ENCODE assay signal across 1 cellular context in the genomic region with DNA sequence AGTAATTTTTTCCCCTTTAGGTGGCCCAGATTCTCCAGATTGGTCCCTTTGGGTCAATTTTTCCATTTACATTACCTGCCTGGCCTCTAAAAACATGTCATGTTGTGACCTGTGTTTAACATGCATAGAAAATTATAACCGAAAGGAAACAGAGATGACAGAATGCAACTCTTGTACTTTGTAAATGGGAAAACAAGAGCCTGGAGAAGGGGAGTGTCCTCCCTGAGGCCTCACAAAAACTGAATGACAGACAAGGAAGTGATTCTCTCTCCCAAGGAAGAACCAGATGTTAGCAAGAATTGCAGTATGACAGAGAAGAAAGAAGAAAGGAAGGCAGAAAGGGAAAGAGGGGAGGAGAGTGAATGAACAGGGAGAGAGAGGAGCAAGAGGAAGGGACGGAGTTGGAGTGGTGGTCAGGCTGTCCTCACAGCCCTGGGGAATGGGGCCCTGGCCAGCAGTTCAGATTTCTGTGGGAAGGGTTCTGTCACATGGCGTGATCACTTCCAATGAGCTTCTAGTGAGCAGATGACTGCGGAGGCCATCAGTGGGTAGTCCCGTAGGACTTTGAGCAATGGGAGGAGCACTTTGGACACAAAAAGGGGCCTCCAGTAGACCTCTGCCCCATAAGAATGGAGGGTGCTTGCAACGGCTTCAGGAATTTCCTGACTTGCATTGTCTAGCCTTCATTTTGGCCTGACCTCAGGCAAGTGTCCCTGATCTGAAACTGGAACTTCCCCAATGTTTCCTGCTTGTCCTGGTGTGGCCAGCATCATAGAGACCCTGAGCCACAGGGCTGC.
TF ChIP-seq lines count a peak whose summit lies in the region.

No MANE protein-coding gene starts in this region.

TF ChIP-seq in HepG2, 621 proteins besides CTCF, POLR2A, EP300 and RAD21 (continued from another document and continues in another):
- TF ChIP-seq, protein P1, sequence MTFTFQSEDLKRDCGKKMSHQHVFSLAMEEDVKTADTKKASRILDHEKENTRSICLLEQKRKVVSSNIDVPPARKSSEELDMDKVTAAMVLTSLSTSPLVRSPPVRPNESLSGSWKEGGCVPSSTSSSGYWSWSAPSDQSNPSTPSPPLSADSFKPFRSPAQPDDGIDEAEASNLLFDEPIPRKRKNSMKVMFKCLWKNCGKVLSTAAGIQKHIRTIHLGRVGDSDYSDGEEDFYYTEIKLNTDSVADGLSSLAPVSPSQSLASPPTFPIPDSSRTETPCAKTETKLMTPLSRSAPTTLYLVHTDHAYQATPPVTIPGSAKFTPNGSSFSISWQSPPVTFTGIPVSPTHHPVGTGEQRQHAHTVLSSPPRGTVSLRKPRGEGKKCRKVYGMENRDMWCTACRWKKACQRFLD (CRISPR knock-in tag; IDR thresholded peaks at IDR 0.05; ENCODE audit: borderline replicate concordance) = no peak
- TF ChIP-seq CBX2 (IDR thresholded peaks at IDR 0.05; ENCODE audit: low read depth, low read length) (no peak), CBX2 (CRISPR knock-in tag; IDR thresholded peaks at IDR 0.05; ENCODE audit: low read depth) (no peak), ZNF629 (CRISPR knock-in tag; conservative IDR thresholded peaks at IDR 0.05) (peak; percentile 22; the same call in 1 of the 2 replicates), ZNF263 (CRISPR knock-in tag; IDR thresholded peaks at IDR 0.05) (peak; percentile 80; the same call in 1 of the 2 replicates), ZBTB7B (CRISPR knock-in tag; IDR thresholded peaks at IDR 0.05) (peak; percentile 68; the same call in 1 of the 2 replicates), ZSCAN22 (CRISPR knock-in tag; IDR thresholded peaks at IDR 0.05) (no peak), ZNF230 (CRISPR knock-in tag; IDR thresholded peaks at IDR 0.05) (no peak), TARDBP (CRISPR knock-in tag; IDR thresholded peaks at IDR 0.05) (peak; percentile 31; the same call in 1 of the 2 replicates), DMAP1 (CRISPR knock-in tag; IDR thresholded peaks at IDR 0.05) (peak; percentile 52; the same call in 1 of the 2 replicates), NCOA1 (CRISPR knock-in tag; IDR thresholded peaks at IDR 0.05) (0 out of 2 replicates have a peak, but pooled peaks have one; percentile 55), NR2C2 (CRISPR knock-in tag; IDR thresholded peaks at IDR 0.05; ENCODE audit: borderline replicate concordance) (0 out of 2 replicates have a peak, but pooled peaks have one; percentile 22), SNAPC2 (CRISPR knock-in tag; IDR thresholded peaks at IDR 0.05) (0 out of 2 replicates have a peak, but pooled peaks have one; percentile 45), SPEN (CRISPR knock-in tag; IDR thresholded peaks at IDR 0.05; ENCODE audit: low read depth) (peak; percentile 90; the same call in 1 of the 2 replicates), RAD51 (IDR thresholded peaks at IDR 0.05; ENCODE audit: borderline replicate concordance) (peak; percentile 64), ZNF296 (CRISPR knock-in tag; conservative IDR thresholded peaks at IDR 0.05) (peak; percentile 34; the same call in 1 of the 2 replicates), POLR2AphosphoS5 (IDR thresholded peaks at IDR 0.05; ENCODE audit: low read depth, low read length) (peak; percentile 90), ISX (CRISPR knock-in tag; conservative IDR thresholded peaks at IDR 0.05) (no peak), HNF4A (CRISPR knock-in tag; IDR thresholded peaks at IDR 0.05) (peak; percentile 93), RFXAP (CRISPR knock-in tag; IDR thresholded peaks at IDR 0.05; ENCODE audit: borderline replicate concordance) (peak; percentile 66; the same call in 1 of the 2 replicates), ZNF331 (CRISPR knock-in tag; IDR thresholded peaks at IDR 0.05) (peak; percentile 45; the same call in 1 of the 2 replicates), GPN1 (CRISPR knock-in tag; IDR thresholded peaks at IDR 0.05; ENCODE audit: borderline replicate concordance) (no peak), HNRNPUL1 (IDR thresholded peaks at IDR 0.05; ENCODE audit: low read depth, low read length) (no peak)
- TF ChIP-seq, protein P2, sequence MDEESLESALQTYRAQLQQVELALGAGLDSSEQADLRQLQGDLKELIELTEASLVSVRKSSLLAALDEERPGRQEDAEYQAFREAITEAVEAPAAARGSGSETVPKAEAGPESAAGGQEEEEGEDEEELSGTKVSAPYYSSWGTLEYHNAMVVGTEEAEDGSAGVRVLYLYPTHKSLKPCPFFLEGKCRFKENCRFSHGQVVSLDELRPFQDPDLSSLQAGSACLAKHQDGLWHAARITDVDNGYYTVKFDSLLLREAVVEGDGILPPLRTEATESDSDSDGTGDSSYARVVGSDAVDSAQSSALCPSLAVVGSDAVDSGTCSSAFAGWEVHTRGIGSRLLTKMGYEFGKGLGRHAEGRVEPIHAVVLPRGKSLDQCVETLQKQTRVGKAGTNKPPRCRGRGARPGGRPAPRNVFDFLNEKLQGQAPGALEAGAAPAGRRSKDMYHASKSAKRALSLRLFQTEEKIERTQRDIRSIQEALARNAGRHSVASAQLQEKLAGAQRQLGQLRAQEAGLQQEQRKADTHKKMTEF (CRISPR knock-in tag; IDR thresholded peaks at IDR 0.05) = 0 out of 2 replicates have a peak, but pooled peaks have one; percentile 24
- TF ChIP-seq, protein P3, sequence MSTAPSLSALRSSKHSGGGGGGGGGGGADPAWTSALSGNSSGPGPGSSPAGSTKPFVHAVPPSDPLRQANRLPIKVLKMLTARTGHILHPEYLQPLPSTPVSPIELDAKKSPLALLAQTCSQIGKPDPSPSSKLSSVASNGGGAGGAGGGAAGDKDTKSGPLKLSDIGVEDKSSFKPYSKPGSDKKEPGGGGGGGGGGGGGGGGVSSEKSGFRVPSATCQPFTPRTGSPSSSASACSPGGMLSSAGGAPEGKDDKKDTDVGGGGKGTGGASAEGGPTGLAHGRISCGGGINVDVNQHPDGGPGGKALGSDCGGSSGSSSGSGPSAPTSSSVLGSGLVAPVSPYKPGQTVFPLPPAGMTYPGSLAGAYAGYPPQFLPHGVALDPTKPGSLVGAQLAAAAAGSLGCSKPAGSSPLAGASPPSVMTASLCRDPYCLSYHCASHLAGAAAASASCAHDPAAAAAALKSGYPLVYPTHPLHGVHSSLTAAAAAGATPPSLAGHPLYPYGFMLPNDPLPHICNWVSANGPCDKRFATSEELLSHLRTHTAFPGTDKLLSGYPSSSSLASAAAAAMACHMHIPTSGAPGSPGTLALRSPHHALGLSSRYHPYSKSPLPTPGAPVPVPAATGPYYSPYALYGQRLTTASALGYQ (CRISPR knock-in tag; IDR thresholded peaks at IDR 0.05) = peak; percentile 72; the same call in 1 of the 2 replicates
- TF ChIP-seq, protein P4, sequence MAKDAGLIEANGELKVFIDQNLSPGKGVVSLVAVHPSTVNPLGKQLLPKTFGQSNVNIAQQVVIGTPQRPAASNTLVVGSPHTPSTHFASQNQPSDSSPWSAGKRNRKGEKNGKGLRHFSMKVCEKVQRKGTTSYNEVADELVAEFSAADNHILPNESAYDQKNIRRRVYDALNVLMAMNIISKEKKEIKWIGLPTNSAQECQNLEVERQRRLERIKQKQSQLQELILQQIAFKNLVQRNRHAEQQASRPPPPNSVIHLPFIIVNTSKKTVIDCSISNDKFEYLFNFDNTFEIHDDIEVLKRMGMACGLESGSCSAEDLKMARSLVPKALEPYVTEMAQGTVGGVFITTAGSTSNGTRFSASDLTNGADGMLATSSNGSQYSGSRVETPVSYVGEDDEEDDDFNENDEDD (CRISPR knock-in tag; IDR thresholded peaks at IDR 0.05; ENCODE audit: borderline replicate concordance) = peak; percentile 67; the same call in 1 of the 2 replicates
- TF ChIP-seq, protein P5, sequence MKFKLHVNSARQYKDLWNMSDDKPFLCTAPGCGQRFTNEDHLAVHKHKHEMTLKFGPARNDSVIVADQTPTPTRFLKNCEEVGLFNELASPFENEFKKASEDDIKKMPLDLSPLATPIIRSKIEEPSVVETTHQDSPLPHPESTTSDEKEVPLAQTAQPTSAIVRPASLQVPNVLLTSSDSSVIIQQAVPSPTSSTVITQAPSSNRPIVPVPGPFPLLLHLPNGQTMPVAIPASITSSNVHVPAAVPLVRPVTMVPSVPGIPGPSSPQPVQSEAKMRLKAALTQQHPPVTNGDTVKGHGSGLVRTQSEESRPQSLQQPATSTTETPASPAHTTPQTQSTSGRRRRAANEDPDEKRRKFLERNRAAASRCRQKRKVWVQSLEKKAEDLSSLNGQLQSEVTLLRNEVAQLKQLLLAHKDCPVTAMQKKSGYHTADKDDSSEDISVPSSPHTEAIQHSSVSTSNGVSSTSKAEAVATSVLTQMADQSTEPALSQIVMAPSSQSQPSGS (CRISPR knock-in tag; IDR thresholded peaks at IDR 0.05) = peak; percentile 55; the same call in 1 of the 2 replicates
- TF ChIP-seq, protein P6, sequence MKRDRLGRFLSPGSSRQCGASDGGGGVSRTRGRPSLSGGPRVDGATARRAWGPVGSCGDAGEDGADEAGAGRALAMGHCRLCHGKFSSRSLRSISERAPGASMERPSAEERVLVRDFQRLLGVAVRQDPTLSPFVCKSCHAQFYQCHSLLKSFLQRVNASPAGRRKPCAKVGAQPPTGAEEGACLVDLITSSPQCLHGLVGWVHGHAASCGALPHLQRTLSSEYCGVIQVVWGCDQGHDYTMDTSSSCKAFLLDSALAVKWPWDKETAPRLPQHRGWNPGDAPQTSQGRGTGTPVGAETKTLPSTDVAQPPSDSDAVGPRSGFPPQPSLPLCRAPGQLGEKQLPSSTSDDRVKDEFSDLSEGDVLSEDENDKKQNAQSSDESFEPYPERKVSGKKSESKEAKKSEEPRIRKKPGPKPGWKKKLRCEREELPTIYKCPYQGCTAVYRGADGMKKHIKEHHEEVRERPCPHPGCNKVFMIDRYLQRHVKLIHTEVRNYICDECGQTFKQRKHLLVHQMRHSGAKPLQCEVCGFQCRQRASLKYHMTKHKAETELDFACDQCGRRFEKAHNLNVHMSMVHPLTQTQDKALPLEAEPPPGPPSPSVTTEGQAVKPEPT (CRISPR knock-in tag; IDR thresholded peaks at IDR 0.05; ENCODE audit: low read depth) = no peak
- TF ChIP-seq, protein P7, sequence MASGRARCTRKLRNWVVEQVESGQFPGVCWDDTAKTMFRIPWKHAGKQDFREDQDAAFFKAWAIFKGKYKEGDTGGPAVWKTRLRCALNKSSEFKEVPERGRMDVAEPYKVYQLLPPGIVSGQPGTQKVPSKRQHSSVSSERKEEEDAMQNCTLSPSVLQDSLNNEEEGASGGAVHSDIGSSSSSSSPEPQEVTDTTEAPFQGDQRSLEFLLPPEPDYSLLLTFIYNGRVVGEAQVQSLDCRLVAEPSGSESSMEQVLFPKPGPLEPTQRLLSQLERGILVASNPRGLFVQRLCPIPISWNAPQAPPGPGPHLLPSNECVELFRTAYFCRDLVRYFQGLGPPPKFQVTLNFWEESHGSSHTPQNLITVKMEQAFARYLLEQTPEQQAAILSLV (CRISPR knock-in tag; IDR thresholded peaks at IDR 0.05; ENCODE audit: borderline replicate concordance) = 0 out of 2 replicates have a peak, but pooled peaks have one; percentile 56
- TF ChIP-seq, protein P8, sequence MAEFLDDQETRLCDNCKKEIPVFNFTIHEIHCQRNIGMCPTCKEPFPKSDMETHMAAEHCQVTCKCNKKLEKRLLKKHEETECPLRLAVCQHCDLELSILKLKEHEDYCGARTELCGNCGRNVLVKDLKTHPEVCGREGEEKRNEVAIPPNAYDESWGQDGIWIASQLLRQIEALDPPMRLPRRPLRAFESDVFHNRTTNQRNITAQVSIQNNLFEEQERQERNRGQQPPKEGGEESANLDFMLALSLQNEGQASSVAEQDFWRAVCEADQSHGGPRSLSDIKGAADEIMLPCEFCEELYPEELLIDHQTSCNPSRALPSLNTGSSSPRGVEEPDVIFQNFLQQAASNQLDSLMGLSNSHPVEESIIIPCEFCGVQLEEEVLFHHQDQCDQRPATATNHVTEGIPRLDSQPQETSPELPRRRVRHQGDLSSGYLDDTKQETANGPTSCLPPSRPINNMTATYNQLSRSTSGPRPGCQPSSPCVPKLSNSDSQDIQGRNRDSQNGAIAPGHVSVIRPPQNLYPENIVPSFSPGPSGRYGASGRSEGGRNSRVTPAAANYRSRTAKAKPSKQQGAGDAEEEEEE (CRISPR knock-in tag; IDR thresholded peaks at IDR 0.05; ENCODE audit: borderline replicate concordance) = no peak
- TF ChIP-seq, protein P9, sequence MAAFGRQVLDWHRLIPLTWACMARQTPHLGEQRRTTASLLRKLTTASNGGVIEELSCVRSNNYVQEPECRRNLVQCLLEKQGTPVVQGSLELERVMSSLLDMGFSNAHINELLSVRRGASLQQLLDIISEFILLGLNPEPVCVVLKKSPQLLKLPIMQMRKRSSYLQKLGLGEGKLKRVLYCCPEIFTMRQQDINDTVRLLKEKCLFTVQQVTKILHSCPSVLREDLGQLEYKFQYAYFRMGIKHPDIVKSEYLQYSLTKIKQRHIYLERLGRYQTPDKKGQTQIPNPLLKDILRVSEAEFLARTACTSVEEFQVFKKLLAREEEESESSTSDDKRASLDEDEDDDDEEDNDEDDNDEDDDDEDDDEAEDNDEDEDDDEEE (CRISPR knock-in tag; IDR thresholded peaks at IDR 0.05) = 0 out of 2 replicates have a peak, but pooled peaks have one; percentile 70
- TF ChIP-seq, protein P10, sequence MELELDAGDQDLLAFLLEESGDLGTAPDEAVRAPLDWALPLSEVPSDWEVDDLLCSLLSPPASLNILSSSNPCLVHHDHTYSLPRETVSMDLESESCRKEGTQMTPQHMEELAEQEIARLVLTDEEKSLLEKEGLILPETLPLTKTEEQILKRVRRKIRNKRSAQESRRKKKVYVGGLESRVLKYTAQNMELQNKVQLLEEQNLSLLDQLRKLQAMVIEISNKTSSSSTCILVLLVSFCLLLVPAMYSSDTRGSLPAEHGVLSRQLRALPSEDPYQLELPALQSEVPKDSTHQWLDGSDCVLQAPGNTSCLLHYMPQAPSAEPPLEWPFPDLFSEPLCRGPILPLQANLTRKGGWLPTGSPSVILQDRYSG (CRISPR knock-in tag; IDR thresholded peaks at IDR 0.05) = 0 out of 2 replicates have a peak, but pooled peaks have one; percentile 38
- TF ChIP-seq, protein P11, sequence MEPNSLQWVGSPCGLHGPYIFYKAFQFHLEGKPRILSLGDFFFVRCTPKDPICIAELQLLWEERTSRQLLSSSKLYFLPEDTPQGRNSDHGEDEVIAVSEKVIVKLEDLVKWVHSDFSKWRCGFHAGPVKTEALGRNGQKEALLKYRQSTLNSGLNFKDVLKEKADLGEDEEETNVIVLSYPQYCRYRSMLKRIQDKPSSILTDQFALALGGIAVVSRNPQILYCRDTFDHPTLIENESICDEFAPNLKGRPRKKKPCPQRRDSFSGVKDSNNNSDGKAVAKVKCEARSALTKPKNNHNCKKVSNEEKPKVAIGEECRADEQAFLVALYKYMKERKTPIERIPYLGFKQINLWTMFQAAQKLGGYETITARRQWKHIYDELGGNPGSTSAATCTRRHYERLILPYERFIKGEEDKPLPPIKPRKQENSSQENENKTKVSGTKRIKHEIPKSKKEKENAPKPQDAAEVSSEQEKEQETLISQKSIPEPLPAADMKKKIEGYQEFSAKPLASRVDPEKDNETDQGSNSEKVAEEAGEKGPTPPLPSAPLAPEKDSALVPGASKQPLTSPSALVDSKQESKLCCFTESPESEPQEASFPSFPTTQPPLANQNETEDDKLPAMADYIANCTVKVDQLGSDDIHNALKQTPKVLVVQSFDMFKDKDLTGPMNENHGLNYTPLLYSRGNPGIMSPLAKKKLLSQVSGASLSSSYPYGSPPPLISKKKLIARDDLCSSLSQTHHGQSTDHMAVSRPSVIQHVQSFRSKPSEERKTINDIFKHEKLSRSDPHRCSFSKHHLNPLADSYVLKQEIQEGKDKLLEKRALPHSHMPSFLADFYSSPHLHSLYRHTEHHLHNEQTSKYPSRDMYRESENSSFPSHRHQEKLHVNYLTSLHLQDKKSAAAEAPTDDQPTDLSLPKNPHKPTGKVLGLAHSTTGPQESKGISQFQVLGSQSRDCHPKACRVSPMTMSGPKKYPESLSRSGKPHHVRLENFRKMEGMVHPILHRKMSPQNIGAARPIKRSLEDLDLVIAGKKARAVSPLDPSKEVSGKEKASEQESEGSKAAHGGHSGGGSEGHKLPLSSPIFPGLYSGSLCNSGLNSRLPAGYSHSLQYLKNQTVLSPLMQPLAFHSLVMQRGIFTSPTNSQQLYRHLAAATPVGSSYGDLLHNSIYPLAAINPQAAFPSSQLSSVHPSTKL (CRISPR knock-in tag; IDR thresholded peaks at IDR 0.05) = peak; percentile 66
